Comparison of ENCODE assay signal across 3 cellular contexts in the genomic region with DNA sequence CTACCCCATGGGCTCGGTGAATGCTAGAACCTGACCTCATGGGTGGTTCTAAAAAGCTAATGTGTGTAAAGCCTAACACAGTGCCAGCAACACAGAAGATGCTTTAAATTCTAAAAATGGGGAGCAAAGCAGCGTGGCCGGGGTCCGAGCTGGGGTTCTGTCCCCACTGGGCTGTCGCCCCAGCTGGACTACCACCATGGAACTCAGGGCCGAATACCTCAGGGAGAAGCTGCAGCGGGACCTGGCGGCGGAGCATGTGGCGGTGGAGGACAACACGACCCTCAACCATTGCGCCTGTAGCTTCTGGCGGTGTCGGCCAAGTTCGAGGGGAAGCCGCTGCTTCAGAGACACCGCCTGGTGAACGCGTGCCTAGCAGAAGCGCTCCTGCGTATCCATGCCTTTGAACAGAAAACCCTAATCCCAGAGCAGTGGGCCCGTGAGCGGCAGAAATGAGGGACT.
A peak's percentile ranks its signal among the peaks of the same experiment; 100 is the strongest.
TF ChIP-seq lines count a peak whose summit lies in the region.

No MANE protein-coding gene starts in this region.

TF ChIP-seq in SK-N-SH treated with all-trans-retinoic acid at 6 μM for 48 hours, 23 proteins besides CTCF, POLR2A, EP300 and RAD21 (continued from another document):
- TF ChIP-seq, protein P1, sequence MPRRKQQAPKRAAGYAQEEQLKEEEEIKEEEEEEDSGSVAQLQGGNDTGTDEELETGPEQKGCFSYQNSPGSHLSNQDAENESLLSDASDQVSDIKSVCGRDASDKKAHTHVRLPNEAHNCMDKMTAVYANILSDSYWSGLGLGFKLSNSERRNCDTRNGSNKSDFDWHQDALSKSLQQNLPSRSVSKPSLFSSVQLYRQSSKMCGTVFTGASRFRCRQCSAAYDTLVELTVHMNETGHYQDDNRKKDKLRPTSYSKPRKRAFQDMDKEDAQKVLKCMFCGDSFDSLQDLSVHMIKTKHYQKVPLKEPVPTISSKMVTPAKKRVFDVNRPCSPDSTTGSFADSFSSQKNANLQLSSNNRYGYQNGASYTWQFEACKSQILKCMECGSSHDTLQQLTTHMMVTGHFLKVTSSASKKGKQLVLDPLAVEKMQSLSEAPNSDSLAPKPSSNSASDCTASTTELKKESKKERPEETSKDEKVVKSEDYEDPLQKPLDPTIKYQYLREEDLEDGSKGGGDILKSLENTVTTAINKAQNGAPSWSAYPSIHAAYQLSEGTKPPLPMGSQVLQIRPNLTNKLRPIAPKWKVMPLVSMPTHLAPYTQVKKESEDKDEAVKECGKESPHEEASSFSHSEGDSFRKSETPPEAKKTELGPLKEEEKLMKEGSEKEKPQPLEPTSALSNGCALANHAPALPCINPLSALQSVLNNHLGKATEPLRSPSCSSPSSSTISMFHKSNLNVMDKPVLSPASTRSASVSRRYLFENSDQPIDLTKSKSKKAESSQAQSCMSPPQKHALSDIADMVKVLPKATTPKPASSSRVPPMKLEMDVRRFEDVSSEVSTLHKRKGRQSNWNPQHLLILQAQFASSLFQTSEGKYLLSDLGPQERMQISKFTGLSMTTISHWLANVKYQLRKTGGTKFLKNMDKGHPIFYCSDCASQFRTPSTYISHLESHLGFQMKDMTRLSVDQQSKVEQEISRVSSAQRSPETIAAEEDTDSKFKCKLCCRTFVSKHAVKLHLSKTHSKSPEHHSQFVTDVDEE (CRISPR knock-in tag; IDR thresholded peaks at IDR 0.05), result peak; percentile 43; the same call in 1 of the 2 replicates
- TF ChIP-seq CSDC2 (CRISPR knock-in tag; IDR thresholded peaks at IDR 0.05), result no peak
- TF ChIP-seq ZNF565 (CRISPR knock-in tag; conservative IDR thresholded peaks at IDR 0.05; ENCODE audit: low read depth), result 0 out of 2 replicates have a peak, but pooled peaks have one; percentile 6
- TF ChIP-seq ESRRG (CRISPR knock-in tag; IDR thresholded peaks at IDR 0.05), result peak; percentile 79; the same call in 1 of the 2 replicates
- TF ChIP-seq PPARA (CRISPR knock-in tag; IDR thresholded peaks at IDR 0.05; ENCODE audit: borderline replicate concordance), result no peak

TF ChIP-seq in SK-N-SH, 30 proteins besides CTCF, POLR2A, EP300 and RAD21 (continued from another document):
- no peak for TF ChIP-seq SIN3A (IDR thresholded peaks at IDR 0.05; ENCODE audit: borderline replicate concordance, low read depth, low read length)
- TF ChIP-seq SMC3 (IDR thresholded peaks at IDR 0.05; ENCODE audit: low read depth, low read length), result no peak
- TF ChIP-seq, protein P2, sequence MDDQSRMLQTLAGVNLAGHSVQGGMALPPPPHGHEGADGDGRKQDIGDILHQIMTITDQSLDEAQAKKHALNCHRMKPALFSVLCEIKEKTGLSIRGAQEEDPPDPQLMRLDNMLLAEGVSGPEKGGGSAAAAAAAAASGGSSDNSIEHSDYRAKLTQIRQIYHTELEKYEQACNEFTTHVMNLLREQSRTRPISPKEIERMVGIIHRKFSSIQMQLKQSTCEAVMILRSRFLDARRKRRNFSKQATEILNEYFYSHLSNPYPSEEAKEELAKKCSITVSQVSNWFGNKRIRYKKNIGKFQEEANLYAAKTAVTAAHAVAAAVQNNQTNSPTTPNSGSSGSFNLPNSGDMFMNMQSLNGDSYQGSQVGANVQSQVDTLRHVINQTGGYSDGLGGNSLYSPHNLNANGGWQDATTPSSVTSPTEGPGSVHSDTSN (IDR thresholded peaks at IDR 0.05), result no peak
- TF ChIP-seq MEF2A (IDR thresholded peaks at IDR 0.05; ENCODE audit: borderline replicate concordance, low read depth), result no peak
- no peak for TF ChIP-seq TCF12 (IDR thresholded peaks at IDR 0.05)
- TF ChIP-seq JUND (IDR thresholded peaks at IDR 0.05), result no peak
- TF ChIP-seq, protein P3, sequence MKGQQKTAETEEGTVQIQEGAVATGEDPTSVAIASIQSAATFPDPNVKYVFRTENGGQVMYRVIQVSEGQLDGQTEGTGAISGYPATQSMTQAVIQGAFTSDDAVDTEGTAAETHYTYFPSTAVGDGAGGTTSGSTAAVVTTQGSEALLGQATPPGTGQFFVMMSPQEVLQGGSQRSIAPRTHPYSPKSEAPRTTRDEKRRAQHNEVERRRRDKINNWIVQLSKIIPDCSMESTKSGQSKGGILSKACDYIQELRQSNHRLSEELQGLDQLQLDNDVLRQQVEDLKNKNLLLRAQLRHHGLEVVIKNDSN (IDR thresholded peaks at IDR 0.05; ENCODE audit: borderline replicate concordance, low read depth), result no peak
- TF ChIP-seq GABPA (IDR thresholded peaks at IDR 0.05; ENCODE audit: low read depth), result no peak
TF ChIP-seq in SK-N-SH: peak in this region for 0.

TF ChIP-seq in WTC11, 78 proteins besides CTCF, POLR2A, EP300 and RAD21 (continued from another document):
- TF ChIP-seq, protein P4, sequence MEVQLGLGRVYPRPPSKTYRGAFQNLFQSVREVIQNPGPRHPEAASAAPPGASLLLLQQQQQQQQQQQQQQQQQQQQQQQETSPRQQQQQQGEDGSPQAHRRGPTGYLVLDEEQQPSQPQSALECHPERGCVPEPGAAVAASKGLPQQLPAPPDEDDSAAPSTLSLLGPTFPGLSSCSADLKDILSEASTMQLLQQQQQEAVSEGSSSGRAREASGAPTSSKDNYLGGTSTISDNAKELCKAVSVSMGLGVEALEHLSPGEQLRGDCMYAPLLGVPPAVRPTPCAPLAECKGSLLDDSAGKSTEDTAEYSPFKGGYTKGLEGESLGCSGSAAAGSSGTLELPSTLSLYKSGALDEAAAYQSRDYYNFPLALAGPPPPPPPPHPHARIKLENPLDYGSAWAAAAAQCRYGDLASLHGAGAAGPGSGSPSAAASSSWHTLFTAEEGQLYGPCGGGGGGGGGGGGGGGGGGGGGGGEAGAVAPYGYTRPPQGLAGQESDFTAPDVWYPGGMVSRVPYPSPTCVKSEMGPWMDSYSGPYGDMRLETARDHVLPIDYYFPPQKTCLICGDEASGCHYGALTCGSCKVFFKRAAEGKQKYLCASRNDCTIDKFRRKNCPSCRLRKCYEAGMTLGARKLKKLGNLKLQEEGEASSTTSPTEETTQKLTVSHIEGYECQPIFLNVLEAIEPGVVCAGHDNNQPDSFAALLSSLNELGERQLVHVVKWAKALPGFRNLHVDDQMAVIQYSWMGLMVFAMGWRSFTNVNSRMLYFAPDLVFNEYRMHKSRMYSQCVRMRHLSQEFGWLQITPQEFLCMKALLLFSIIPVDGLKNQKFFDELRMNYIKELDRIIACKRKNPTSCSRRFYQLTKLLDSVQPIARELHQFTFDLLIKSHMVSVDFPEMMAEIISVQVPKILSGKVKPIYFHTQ (CRISPR knock-in tag; IDR thresholded peaks at IDR 0.05), result peak; percentile 41; the same call in 1 of the 2 replicates
- TF ChIP-seq SOX15 (CRISPR knock-in tag; IDR thresholded peaks at IDR 0.05) (no peak), NFYB (CRISPR knock-in tag; conservative IDR thresholded peaks at IDR 0.05; ENCODE audit: low read depth) (no peak), ZNF416 (CRISPR knock-in tag; IDR thresholded peaks at IDR 0.05) (0 out of 2 replicates have a peak, but pooled peaks have one; percentile 77), ZNF671 (CRISPR knock-in tag; IDR thresholded peaks at IDR 0.05) (peak; percentile 57; the same call in 1 of the 2 replicates), PRRX2 (CRISPR knock-in tag; IDR thresholded peaks at IDR 0.05) (peak; percentile 66; the same call in 1 of the 2 replicates), FOXP1 (CRISPR knock-in tag; IDR thresholded peaks at IDR 0.05; ENCODE audit: borderline replicate concordance) (peak; percentile 54; the same call in 1 of the 2 replicates), FOXK1 (CRISPR knock-in tag; IDR thresholded peaks at IDR 0.05) (no peak), EMX1 (CRISPR knock-in tag; IDR thresholded peaks at IDR 0.05) (peak; percentile 57; the same call in 1 of the 2 replicates), NFATC4 (CRISPR knock-in tag; IDR thresholded peaks at IDR 0.05) (peak; percentile 67; the same call in 1 of the 2 replicates)
- TF ChIP-seq, protein P5, sequence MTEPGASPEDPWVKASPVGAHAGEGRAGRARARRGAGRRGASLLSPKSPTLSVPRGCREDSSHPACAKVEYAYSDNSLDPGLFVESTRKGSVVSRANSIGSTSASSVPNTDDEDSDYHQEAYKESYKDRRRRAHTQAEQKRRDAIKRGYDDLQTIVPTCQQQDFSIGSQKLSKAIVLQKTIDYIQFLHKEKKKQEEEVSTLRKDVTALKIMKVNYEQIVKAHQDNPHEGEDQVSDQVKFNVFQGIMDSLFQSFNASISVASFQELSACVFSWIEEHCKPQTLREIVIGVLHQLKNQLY (CRISPR knock-in tag; IDR thresholded peaks at IDR 0.05), result no peak
- TF ChIP-seq, protein P6, sequence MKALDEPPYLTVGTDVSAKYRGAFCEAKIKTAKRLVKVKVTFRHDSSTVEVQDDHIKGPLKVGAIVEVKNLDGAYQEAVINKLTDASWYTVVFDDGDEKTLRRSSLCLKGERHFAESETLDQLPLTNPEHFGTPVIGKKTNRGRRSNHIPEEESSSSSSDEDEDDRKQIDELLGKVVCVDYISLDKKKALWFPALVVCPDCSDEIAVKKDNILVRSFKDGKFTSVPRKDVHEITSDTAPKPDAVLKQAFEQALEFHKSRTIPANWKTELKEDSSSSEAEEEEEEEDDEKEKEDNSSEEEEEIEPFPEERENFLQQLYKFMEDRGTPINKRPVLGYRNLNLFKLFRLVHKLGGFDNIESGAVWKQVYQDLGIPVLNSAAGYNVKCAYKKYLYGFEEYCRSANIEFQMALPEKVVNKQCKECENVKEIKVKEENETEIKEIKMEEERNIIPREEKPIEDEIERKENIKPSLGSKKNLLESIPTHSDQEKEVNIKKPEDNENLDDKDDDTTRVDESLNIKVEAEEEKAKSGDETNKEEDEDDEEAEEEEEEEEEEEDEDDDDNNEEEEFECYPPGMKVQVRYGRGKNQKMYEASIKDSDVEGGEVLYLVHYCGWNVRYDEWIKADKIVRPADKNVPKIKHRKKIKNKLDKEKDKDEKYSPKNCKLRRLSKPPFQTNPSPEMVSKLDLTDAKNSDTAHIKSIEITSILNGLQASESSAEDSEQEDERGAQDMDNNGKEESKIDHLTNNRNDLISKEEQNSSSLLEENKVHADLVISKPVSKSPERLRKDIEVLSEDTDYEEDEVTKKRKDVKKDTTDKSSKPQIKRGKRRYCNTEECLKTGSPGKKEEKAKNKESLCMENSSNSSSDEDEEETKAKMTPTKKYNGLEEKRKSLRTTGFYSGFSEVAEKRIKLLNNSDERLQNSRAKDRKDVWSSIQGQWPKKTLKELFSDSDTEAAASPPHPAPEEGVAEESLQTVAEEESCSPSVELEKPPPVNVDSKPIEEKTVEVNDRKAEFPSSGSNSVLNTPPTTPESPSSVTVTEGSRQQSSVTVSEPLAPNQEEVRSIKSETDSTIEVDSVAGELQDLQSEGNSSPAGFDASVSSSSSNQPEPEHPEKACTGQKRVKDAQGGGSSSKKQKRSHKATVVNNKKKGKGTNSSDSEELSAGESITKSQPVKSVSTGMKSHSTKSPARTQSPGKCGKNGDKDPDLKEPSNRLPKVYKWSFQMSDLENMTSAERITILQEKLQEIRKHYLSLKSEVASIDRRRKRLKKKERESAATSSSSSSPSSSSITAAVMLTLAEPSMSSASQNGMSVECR (CRISPR knock-in tag; IDR thresholded peaks at IDR 0.05; ENCODE audit: borderline replicate concordance), result no peak
- TF ChIP-seq, protein P7, sequence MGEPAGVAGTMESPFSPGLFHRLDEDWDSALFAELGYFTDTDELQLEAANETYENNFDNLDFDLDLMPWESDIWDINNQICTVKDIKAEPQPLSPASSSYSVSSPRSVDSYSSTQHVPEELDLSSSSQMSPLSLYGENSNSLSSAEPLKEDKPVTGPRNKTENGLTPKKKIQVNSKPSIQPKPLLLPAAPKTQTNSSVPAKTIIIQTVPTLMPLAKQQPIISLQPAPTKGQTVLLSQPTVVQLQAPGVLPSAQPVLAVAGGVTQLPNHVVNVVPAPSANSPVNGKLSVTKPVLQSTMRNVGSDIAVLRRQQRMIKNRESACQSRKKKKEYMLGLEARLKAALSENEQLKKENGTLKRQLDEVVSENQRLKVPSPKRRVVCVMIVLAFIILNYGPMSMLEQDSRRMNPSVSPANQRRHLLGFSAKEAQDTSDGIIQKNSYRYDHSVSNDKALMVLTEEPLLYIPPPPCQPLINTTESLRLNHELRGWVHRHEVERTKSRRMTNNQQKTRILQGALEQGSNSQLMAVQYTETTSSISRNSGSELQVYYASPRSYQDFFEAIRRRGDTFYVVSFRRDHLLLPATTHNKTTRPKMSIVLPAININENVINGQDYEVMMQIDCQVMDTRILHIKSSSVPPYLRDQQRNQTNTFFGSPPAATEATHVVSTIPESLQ (CRISPR knock-in tag; IDR thresholded peaks at IDR 0.05), result no peak
- TF ChIP-seq, protein P8, sequence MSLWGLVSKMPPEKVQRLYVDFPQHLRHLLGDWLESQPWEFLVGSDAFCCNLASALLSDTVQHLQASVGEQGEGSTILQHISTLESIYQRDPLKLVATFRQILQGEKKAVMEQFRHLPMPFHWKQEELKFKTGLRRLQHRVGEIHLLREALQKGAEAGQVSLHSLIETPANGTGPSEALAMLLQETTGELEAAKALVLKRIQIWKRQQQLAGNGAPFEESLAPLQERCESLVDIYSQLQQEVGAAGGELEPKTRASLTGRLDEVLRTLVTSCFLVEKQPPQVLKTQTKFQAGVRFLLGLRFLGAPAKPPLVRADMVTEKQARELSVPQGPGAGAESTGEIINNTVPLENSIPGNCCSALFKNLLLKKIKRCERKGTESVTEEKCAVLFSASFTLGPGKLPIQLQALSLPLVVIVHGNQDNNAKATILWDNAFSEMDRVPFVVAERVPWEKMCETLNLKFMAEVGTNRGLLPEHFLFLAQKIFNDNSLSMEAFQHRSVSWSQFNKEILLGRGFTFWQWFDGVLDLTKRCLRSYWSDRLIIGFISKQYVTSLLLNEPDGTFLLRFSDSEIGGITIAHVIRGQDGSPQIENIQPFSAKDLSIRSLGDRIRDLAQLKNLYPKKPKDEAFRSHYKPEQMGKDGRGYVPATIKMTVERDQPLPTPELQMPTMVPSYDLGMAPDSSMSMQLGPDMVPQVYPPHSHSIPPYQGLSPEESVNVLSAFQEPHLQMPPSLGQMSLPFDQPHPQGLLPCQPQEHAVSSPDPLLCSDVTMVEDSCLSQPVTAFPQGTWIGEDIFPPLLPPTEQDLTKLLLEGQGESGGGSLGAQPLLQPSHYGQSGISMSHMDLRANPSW (CRISPR knock-in tag; conservative IDR thresholded peaks at IDR 0.05; ENCODE audit: low read depth), result no peak
- TF ChIP-seq, protein P9, sequence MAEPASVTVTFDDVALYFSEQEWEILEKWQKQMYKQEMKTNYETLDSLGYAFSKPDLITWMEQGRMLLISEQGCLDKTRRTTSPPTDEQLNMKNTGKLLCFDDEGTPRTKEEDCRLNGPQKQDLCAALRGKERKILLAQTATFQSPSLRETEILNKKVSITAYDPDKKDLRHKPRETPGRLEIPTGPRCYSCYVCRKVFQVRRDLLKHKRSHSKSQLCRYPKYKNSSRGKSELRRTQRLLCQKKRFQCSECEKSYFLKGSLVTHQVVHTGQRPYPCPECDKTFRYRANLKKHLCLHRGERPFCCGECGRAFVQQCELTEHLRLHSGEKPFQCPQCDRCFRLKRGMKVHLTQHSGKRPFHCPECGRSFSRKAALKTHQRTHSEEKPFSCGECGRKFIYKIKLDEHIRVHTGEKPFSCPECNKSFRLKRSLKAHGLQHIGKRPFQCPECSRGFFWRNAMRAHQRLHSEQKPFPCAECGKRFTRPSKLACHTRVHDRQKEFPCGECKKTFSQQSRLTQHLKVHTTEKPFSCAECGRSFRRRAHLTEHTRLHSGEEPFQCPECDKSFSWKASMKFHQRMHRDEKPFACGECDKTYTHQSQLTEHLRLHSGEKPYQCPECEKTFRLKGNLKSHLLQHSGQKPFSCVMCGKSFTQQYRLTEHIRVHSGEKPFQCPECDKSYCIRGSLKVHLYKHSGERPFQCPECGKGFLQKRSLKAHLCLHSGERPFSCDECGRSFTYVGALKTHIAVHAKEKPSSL (CRISPR knock-in tag; conservative IDR thresholded peaks at IDR 0.05), result 0 out of 2 replicates have a peak, but pooled peaks have one; percentile 22
- TF ChIP-seq, protein P10, sequence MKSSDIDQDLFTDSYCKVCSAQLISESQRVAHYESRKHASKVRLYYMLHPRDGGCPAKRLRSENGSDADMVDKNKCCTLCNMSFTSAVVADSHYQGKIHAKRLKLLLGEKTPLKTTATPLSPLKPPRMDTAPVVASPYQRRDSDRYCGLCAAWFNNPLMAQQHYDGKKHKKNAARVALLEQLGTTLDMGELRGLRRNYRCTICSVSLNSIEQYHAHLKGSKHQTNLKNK (CRISPR knock-in tag; IDR thresholded peaks at IDR 0.05), result 0 out of 2 replicates have a peak, but pooled peaks have one; percentile 2
